21 cellular contexts compared by ENCODE assay signal in genomic region chr2:96213379-96213778, GRCh38. TPM values are rescaled to one million over a fixed set of nuclear protein-coding genes. Genes with fewer than 3 reads are reported as not detected.
DNase-seq lines count a peak whose midpoint lies in the region; ATAC-seq, FAIRE-seq and TF ChIP-seq lines count a peak whose summit lies in the region.
"Had no signal": no experiment of that assay in that cellular context is flagged by ENCODE, and none has a peak within 500 bp of the region (broad histone marks: within the 10 kb centered on the region; RNA-seq: fewer than 3 reads in every experiment).

No MANE protein-coding gene starts in this region.

- H3K27ac ChIP-seq in GM23338 (ENCODE audit: low read depth) (no peak overlapping the region), K562 (ENCODE audit: extremely low read depth, low read depth, low read length) (no peak overlapping the region)
- H3K27ac ChIP-seq: A549, Peyer's patch had no signal

- H3F3A ChIP-seq in GM23338 (replicated peaks; ENCODE audit: low read depth) = no peaks in the 10 kb centered on the region

- no peaks in the 10 kb centered on the region for H3K36me3 Mint-ChIP-seq in GM23338 (ENCODE audit: low read depth)

- no peak overlapping the region for H3K27ac Mint-ChIP-seq in GM23338
- H3K27ac Mint-ChIP-seq: B cell had no signal

- H3K27me3 ChIP-seq in GM23338 (ENCODE audit: insufficient read depth) (no peaks in the 10 kb centered on the region), K562 (ENCODE audit: control insufficient read depth in 2 of 2, insufficient read depth in 2 of 2, low read length in 2 of 2) (no peaks in the 10 kb centered on the region)
- H3K27me3 ChIP-seq: Peyer's patch had no signal

- intact Hi-C loops in K562 (cut with micrococcal nuclease) (no loop called here), mucosa of descending colon (cut with DNase I, micrococcal nuclease) (no loop called here)

- DNase-seq in GM23338 (ENCODE audit: low spot score) (peak; percentile 54), NAMALWA (ENCODE audit: low spot score) (peak; percentile 34), K562 (ENCODE audit: extremely low read depth in 1 of 4, low spot score in 3 of 4) (peak in 1 of 4 experiments; percentile 7), iPS-NIHi7 (ENCODE audit: extremely low spot score) (peak; percentile 33), SKM-1 treated with dmso at 0.1 percent for 144 hours (lab: John Stamatoyannopoulos, UW; ENCODE audit: unreplicated experiment) (no peak), mucosa of descending colon (no peak)
- DNase-seq: DMS79, IMR-90, NCI-H1048, NCI-H1417 treated with DMSO at 0.1 percent for 48 hours, NCI-H187, NCI-H446, NCI-H526, Peyer's patch, T-helper 1 cell had no signal

- H3K4me1 ChIP-seq in GM23338 (ENCODE audit: insufficient read depth) (peaks cover 9% of the 10 kb centered on the region; the same call in 1 of the 2 replicates), K562 (replicated peaks in 1 of 2; ENCODE audit: control insufficient read depth in 2 of 2, insufficient read depth in 2 of 2, low read length in 2 of 2) (peaks cover 8% of the 10 kb centered on the region in 2 experiments; a peak in 4 of 5 replicates), mucosa of descending colon (ENCODE audit: low read depth) (no peaks in the 10 kb centered on the region)

- H2AFZ ChIP-seq in GM23338 (no peak overlapping the region), K562 (ENCODE audit: low read depth, low read length) (no peak overlapping the region)

- TF ChIP-seq POLR2A in K562 (conservative IDR thresholded peaks at IDR 0.05) = no peak

- in situ Hi-C loops in K562 (cut with MboI) = no loop called here

- H3K4me2 ChIP-seq in GM23338 = no peak overlapping the region
- H3K4me2 ChIP-seq in K562 (ENCODE audit: insufficient read depth, low read length) = no peak overlapping the region
- H3K4me2 ChIP-seq: A549 had no signal

- H3K4me3 ChIP-seq in GM23338 = no peak overlapping the region
- H3K4me3 ChIP-seq in K562 = no peak overlapping the region
- H3K4me3 ChIP-seq in mucosa of descending colon = no peak overlapping the region
- H3K4me3 ChIP-seq: A549, HAP-1, Peyer's patch had no signal

- peaks cover 9% of the 10 kb centered on the region for H3K27me3 Mint-ChIP-seq in GM23338 (ENCODE audit: insufficient read depth, low read depth, poor library complexity)
- H3K27me3 Mint-ChIP-seq: B cell had no signal

- peaks cover 20% of the 10 kb centered on the region for H3K4me1 Mint-ChIP-seq in GM23338

- no peak overlapping the region for H3K4me3 Mint-ChIP-seq in GM23338
- H3K4me3 Mint-ChIP-seq: B cell had no signal

- no peaks in the 10 kb centered on the region for H3K9me2 ChIP-seq in GM23338 (ENCODE audit: insufficient read depth)

- CTCF ChIA-PET in K562 (lab: Yijun Ruan, JAX; ENCODE audit: low intra/inter-chr PET ratio) = no interaction called here

- BruUV-seq in K562 (replicated peaks; lab: Mats Ljungman, UMichigan) = no TSS peak

- TF ChIP-seq EP300 in K562 (IDR thresholded peaks at IDR 0.05; ENCODE audit: low read length) = no peak

- H3K79me2 ChIP-seq in GM23338 (replicated peaks; ENCODE audit: insufficient read depth) (peaks cover 13% of the 10 kb centered on the region), K562 (ENCODE audit: control insufficient read depth, insufficient read depth, low read length) (peaks cover 18% of the 10 kb centered on the region)

- no peak for FAIRE-seq in K562 (lab: Jason Lieb, UNC)
- FAIRE-seq: A549, D721Med, HTR-8/SVneo had no signal

- POLR2A ChIA-PET in K562 (lab: Yijun Ruan, JAX) = interaction anchor here (1.1 to 1.4 kb wide), 3 partner anchors 10 to 15 kb away, joined by 3 to 5 read pairs (median 4); no protein-coding TSS in a partner anchor

- H3K9ac ChIP-seq in K562 (ENCODE audit: insufficient read depth in 1 of 2, low read depth in 2 of 2, low read length in 2 of 2) = no peak overlapping the region

- no peaks in the 10 kb centered on the region for H3K36me3 ChIP-seq in GM23338 (ENCODE audit: insufficient read depth)
- H3K36me3 ChIP-seq in K562 (ENCODE audit: control insufficient read depth, insufficient read depth, low read length) = peaks cover 2% of the 10 kb centered on the region; the same call in 2 of the 3 replicates
- H3K36me3 ChIP-seq in mucosa of descending colon (ENCODE audit: low read depth) = no peaks in the 10 kb centered on the region
- H3K36me3 ChIP-seq: Peyer's patch had no signal

- 0 out of 4 replicates have a peak, but pooled peaks of 1 of the 2 experiments have one; percentile 2 for TF ChIP-seq RAD21 in K562 (CRISPR knock-in tag; conservative IDR thresholded peaks at IDR 0.05 in 1 of 2, IDR thresholded peaks at IDR 0.05 in 1 of 2)

- H3K9me3 ChIP-seq in K562 (replicated peaks; ENCODE audit: control insufficient read depth, insufficient read depth, low read depth, low read length) (no peaks in the 10 kb centered on the region), mucosa of descending colon (no peaks in the 10 kb centered on the region)
- H3K9me3 ChIP-seq: A549, HAP-1, Peyer's patch had no signal

- TF ChIP-seq CTCF in GM23338 (conservative IDR thresholded peaks at IDR 0.05; ENCODE audit: low read depth in 2 of 2) = peak; percentile 36 to 46; a peak in 2 of 4 replicates
- TF ChIP-seq CTCF in K562 (IDR thresholded peaks at IDR 0.05 in 2 of 3, conservative IDR thresholded peaks at IDR 0.05 in 1 of 3; ENCODE audit: insufficient read depth in 2 of 3, low read depth in 1 of 3, low read length in 3 of 3) = peak in 2 of 3 experiments; percentile 3 to 4; a peak in 1 of 6 replicates
- no peak for TF ChIP-seq CTCF in mucosa of descending colon (IDR thresholded peaks at IDR 0.05)

- ATAC-seq in GM23338 = peak; percentile 2; the same call in 1 of the 3 replicates
- no peak for ATAC-seq in K562
- no peak for ATAC-seq in mucosa of descending colon
- no peak for ATAC-seq in GM18502 (IDR thresholded peaks at IDR 0.05; ENCODE audit: poor library complexity, unreplicated experiment)
- ATAC-seq: A549 had no signal

- WGBS in K562 (ENCODE audit: insufficient coverage, low coverage, missing lambda C conversion rate) = 93% methylated on average over 12 of the region's 12 CpGs

- H4K20me1 ChIP-seq in GM23338 (replicated peaks; ENCODE audit: insufficient read depth) = no peaks in the 10 kb centered on the region
- H4K20me1 ChIP-seq in K562 (replicated peaks; ENCODE audit: control insufficient read depth, insufficient read depth, low read length) = no peaks in the 10 kb centered on the region

- no peaks in the 10 kb centered on the region for H3K9me1 ChIP-seq in K562 (ENCODE audit: control insufficient read depth, insufficient read depth, low read length)

- no peaks in the 10 kb centered on the region for H3K9me3 Mint-ChIP-seq in GM23338

RNA-seq across cellular contexts. Expression of gene STARD7, which starts 4.8 kb away (rescaled TPM):
- total RNA-seq in GM23338 (2014; rRNA removed; shearing (Covaris generic)) = 222 TPM in 2 replicates
- polyA plus RNA-seq in GM23338 (2016; fragmentation: Nextera tagmentation; extraction: Ambion mirVana) (72.0 and 72.2 TPM in 2 replicates), K562 (2011; rRNA removed) (95.3 and 108 TPM in 2 replicates), K562 (2014; fragmentation: Illumina TruSeq; extraction: Trizol) (136 and 145 TPM in 2 replicates), K562 (2014; fragmentation: Nextera tagmentation; extraction: Ambion mirVana) (100 to 1,000 TPM in 1 of 2 experiments, 10 to 100 TPM in 1; 90.9 to 140 TPM), K562 (2014; rRNA removed) (103 and 122 TPM in 2 replicates)
- total RNA-seq in K562 (2011; cell fraction: chromatin; rRNA removed; ENCODE audit: low replicate concordance) = 162 and 181 TPM in 2 replicates
- total RNA-seq in K562 (2011; cell fraction: nucleolus; rRNA removed) = 102 and 117 TPM in 2 replicates
- 122 and 139 TPM in 2 replicates for total RNA-seq in K562 (2011; cell fraction: nucleoplasm; rRNA removed)
- total RNA-seq in K562 (2014; rRNA removed) (147 and 306 TPM in 2 replicates), K562 (2014; rRNA removed; fragmentation: Illumina TruSeq; extraction: Trizol) (173 and 193 TPM in 2 replicates), K562 (2015; rRNA removed; fragmentation: Illumina TruSeq; extraction: Trizol) (170 and 173 TPM in 2 replicates), K562 (2021) (192 and 196 TPM in 2 replicates), mucosa of descending colon (100 to 1,000 TPM; 118 to 123 (median 122) TPM)
- polyA plus RNA-seq in K562 (2011; cell fraction: cytosol; rRNA removed) = 41.7 and 76.2 TPM in 2 replicates
- polyA plus RNA-seq in K562 (2011; cell fraction: nucleus; rRNA removed) = 118 and 127 TPM in 2 replicates
- 80.3 and 106 TPM in 2 replicates for polyA plus RNA-seq in K562 (2012)
- 143 and 146 TPM in 2 replicates for polyA minus RNA-seq in K562 (2011; rRNA and poly(A)+ RNA removed)
- polyA minus RNA-seq in K562 (2011; cell fraction: cytosol; rRNA and poly(A)+ RNA removed) = 72.4 and 78.6 TPM in 2 replicates
- polyA minus RNA-seq in K562 (2011; cell fraction: nucleus; rRNA and poly(A)+ RNA removed) = 76.7 and 83.3 TPM in 2 replicates

RNA-seq across cellular contexts. Expression of gene TMEM127, which starts 52.4 kb away (rescaled TPM):
- total RNA-seq in GM23338 (2014; rRNA removed; shearing (Covaris generic)) = 19.9 and 24.6 TPM in 2 replicates
- polyA plus RNA-seq in GM23338 (2016; fragmentation: Nextera tagmentation; extraction: Ambion mirVana) = 4.5 and 4.9 TPM in 2 replicates
- total RNA-seq in K562 (2011; cell fraction: chromatin; rRNA removed; ENCODE audit: low replicate concordance) = 14.6 and 42.7 TPM in 2 replicates
- 18.6 and 25.2 TPM in 2 replicates for total RNA-seq in K562 (2011; cell fraction: nucleolus; rRNA removed)
- 23.5 and 33.2 TPM in 2 replicates for total RNA-seq in K562 (2011; cell fraction: nucleoplasm; rRNA removed)
- 7.2 and 9.8 TPM in 2 replicates for total RNA-seq in K562 (2014; rRNA removed)
- total RNA-seq in K562 (2014; rRNA removed; fragmentation: Illumina TruSeq; extraction: Trizol) = 6.7 and 6.8 TPM in 2 replicates
- 10.3 and 10.7 TPM in 2 replicates for total RNA-seq in K562 (2015; rRNA removed; fragmentation: Illumina TruSeq; extraction: Trizol)
- total RNA-seq in K562 (2021) = 18.6 and 20.0 TPM in 2 replicates
- 10.9 and 16.6 TPM in 2 replicates for polyA plus RNA-seq in K562 (2011; rRNA removed)
- polyA plus RNA-seq in K562 (2011; cell fraction: cytosol; rRNA removed) = 10.1 and 20.0 TPM in 2 replicates
- 8.0 and 10.8 TPM in 2 replicates for polyA plus RNA-seq in K562 (2011; cell fraction: nucleus; rRNA removed)
- polyA plus RNA-seq in K562 (2012) = 14.1 and 20.7 TPM in 2 replicates
- 16.6 and 17.4 TPM in 2 replicates for polyA plus RNA-seq in K562 (2014; fragmentation: Illumina TruSeq; extraction: Trizol)
- 1 to 10 TPM; 1.7 to 2.0 TPM for polyA plus RNA-seq in K562 (2014; fragmentation: Nextera tagmentation; extraction: Ambion mirVana)
- polyA plus RNA-seq in K562 (2014; rRNA removed) = 9.9 and 10.8 TPM in 2 replicates
- 12.4 and 14.8 TPM in 2 replicates for polyA minus RNA-seq in K562 (2011; rRNA and poly(A)+ RNA removed)
- 8.3 and 14.1 TPM in 2 replicates for polyA minus RNA-seq in K562 (2011; cell fraction: cytosol; rRNA and poly(A)+ RNA removed)
- polyA minus RNA-seq in K562 (2011; cell fraction: nucleus; rRNA and poly(A)+ RNA removed) = 4.8 and 7.8 TPM in 2 replicates
- 100 to 1,000 TPM in 1 of 3 donors, 10 to 100 TPM in 2; 82.3 to 136 (median 87.9) TPM for total RNA-seq in mucosa of descending colon

RNA-seq across cellular contexts. Expression of gene CIAO1, which starts 52.6 kb away (rescaled TPM):
- total RNA-seq in GM23338 (2014; rRNA removed; shearing (Covaris generic)) = 87.0 and 119 TPM in 2 replicates
- polyA plus RNA-seq in GM23338 (2016; fragmentation: Nextera tagmentation; extraction: Ambion mirVana) (44.1 and 48.8 TPM in 2 replicates), K562 (2011; rRNA removed) (102 and 122 TPM in 2 replicates), K562 (2014; fragmentation: Illumina TruSeq; extraction: Trizol) (94.2 and 104 TPM in 2 replicates), K562 (2014; fragmentation: Nextera tagmentation; extraction: Ambion mirVana) (10 to 100 TPM; 11.4 to 19.2 TPM), K562 (2014; rRNA removed) (145 and 156 TPM in 2 replicates)
- total RNA-seq in K562 (2011; cell fraction: chromatin; rRNA removed; ENCODE audit: low replicate concordance) = 65.3 and 99.0 TPM in 2 replicates
- total RNA-seq in K562 (2011; cell fraction: nucleolus; rRNA removed) = 78.5 and 85.1 TPM in 2 replicates
- 62.5 and 66.0 TPM in 2 replicates for total RNA-seq in K562 (2011; cell fraction: nucleoplasm; rRNA removed)
- total RNA-seq in K562 (2014; rRNA removed) (121 and 182 TPM in 2 replicates), K562 (2014; rRNA removed; fragmentation: Illumina TruSeq; extraction: Trizol) (64.7 and 78.7 TPM in 2 replicates), K562 (2015; rRNA removed; fragmentation: Illumina TruSeq; extraction: Trizol) (85.4 and 89.7 TPM in 2 replicates), K562 (2021) (92.8 and 94.3 TPM in 2 replicates), mucosa of descending colon (10 to 100 TPM; 57.5 to 67.1 (median 60.6) TPM)
- polyA plus RNA-seq in K562 (2011; cell fraction: cytosol; rRNA removed) = 151 and 245 TPM in 2 replicates
- polyA plus RNA-seq in K562 (2011; cell fraction: nucleus; rRNA removed) = 122 and 181 TPM in 2 replicates
- polyA plus RNA-seq in K562 (2012) = 74.5 and 74.6 TPM in 2 replicates
- 72.8 and 90.4 TPM in 2 replicates for polyA minus RNA-seq in K562 (2011; rRNA and poly(A)+ RNA removed)
- polyA minus RNA-seq in K562 (2011; cell fraction: cytosol; rRNA and poly(A)+ RNA removed) = 30.5 and 44.8 TPM in 2 replicates
- polyA minus RNA-seq in K562 (2011; cell fraction: nucleus; rRNA and poly(A)+ RNA removed) = 45.0 and 45.4 TPM in 2 replicates

Comparison
In these comparisons a context has a peak if more than half of its experiments do, and no peak if none do; other contexts are left out.
1. DNase-seq: peak in GM23338 (single experiment), NAMALWA (single experiment) and iPS-NIHi7 (single experiment); none in SKM-1 treated with dmso at 0.1 percent for 144 hours (single experiment) and mucosa of descending colon (0 of 3).